In the genomic region with DNA sequence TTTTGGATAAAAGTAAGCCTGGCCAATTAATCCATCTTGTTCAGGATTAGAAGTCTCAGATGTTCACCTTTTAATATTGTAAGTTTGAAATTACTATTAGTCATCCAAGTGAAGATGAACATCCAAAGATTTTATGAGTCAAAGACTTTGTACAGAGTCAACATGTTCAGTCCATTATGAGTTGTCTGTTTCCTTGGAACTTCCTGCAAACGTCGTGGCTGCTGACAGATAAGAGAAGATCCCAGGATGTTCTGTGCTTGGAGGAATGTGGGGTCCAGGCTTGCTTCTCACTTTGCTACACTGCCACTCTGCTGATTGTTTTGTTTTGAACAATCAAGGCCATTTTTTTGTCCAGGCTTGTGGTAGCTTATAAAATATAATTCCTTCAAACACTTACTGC, we compare ENCODE assay signal across 24 cellular contexts.
"Had no signal": no experiment of that assay in that cellular context is flagged by ENCODE, and none has a peak within 500 bp of the region (broad histone marks: within the 10 kb centered on the region; RNA-seq: fewer than 3 reads in every experiment).

No MANE protein-coding gene starts in this region.

- H3K4me3 ChIP-seq: cardiac muscle cell, lower lobe of right lung, right lobe of liver, smooth muscle cell, testis, uterus had no signal

- H3K4me1 ChIP-seq: lower lobe of right lung, right lobe of liver, testis, uterus had no signal

- H3K27me3 ChIP-seq: cardiac muscle cell, right lobe of liver, testis, uterus had no signal

- DNase-seq: activated B cell treated with CpG ODN at 0.5 μM for 24 hours; activated CD4-positive, alpha-beta memory T cell treated with anti-CD3 and anti-CD28 coated beads for 36 hours; activated CD4-positive, alpha-beta T cell treated with anti-CD3 and anti-CD28 coated beads for 4 hours; activated naive CD4-positive, alpha-beta T cell treated with Interleukin-2 at 50 U/mL for 16 hours; activated naive CD8-positive, alpha-beta T cell treated with anti-CD3 and anti-CD28 coated beads for 36 hours; activated T-cell treated with anti-CD3 and anti-CD28 coated beads, Interleukin-2, amount 50 U/mL, for 48 hours; amniotic stem cell; effector memory CD8-positive, alpha-beta T cell; foreskin melanocyte; lower lobe of right lung; naive B cell; occipital lobe; posterior cingulate gyrus; right lobe of liver; stimulated activated CD4-positive, alpha-beta T cell treated with anti-CD3 and anti-CD28 coated beads, Interleukin-2, amount 100 ng/mL, for 48 hours; stimulated activated CD8-positive, alpha-beta memory T cell treated with anti-CD3 and anti-CD28 coated beads, Interleukin-4, amount 100 ng/mL, for 48 hours; stimulated activated naive B cell treated with anti-CD40 and anti-IgM and Interleukin-4, amounts not matched to agents 10 μg/mL and 1 μg/mL and 100 μg/mL, for 72 hours; T-helper 9 cell; testis; uterus had no signal

- H3K36me3 ChIP-seq: cardiac muscle cell, lower lobe of right lung, right lobe of liver, uterus had no signal

- H3K9me3 ChIP-seq: lower lobe of right lung, right lobe of liver, testis, uterus had no signal

- ATAC-seq: effector memory CD8-positive, alpha-beta T cell; left lobe of liver; lower lobe of right lung; right lobe of liver; stimulated activated naive B cell treated with anti-CD40 and anti-IgM and Interleukin-4, amounts not matched to agents 10 μg/mL and 1 μg/mL and 100 μg/mL, for 72 hours had no signal

- H3K4me2 ChIP-seq: smooth muscle cell had no signal

- H3K27ac ChIP-seq: cardiac muscle cell, epithelial cell of prostate, lower lobe of right lung, right lobe of liver, testis, uterus had no signal
